In the genomic region with DNA sequence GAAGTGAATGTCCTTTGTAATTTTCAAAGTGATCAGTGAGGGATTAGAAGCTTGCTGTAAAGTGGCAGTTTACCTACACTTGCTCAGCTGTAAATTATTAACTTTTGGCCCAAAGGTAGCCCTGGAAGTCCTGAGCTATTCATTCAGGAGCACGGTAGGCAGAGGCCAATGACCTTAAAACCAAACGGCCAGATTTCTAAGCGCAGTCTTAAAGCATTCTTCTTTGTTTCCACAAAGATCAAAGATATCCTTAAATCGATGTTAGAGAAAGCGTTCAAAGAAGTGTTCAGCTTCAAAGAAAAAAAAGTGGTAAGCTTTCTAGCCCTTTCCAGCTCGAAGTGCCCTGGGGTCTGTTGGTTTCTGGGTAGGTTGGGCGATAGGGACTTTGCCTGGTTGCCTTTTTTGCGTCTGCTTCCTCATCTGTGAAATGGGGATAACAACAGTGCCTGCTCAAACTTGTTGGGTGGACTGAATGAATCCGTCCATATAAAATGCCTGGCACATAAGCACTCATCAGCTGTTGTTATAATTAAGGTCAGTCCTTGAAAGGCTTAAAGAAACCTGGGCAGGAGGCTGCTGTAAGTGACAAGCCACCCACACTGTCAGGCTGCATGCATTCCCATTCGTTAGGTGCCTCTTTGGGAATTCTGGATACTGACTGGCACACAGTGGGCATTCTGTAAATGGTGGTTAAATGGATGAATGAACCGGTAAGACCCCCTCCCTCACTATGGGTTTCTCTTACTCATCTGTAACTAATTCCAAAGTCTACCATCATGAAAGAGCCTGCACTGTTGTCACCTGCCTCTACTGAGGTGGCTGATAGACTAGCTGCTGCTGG, we compare ENCODE assay signal across 1 cellular context.
TF ChIP-seq lines count a peak whose summit lies in the region.

No MANE protein-coding gene starts in this region.

TF ChIP-seq in HepG2, 621 proteins besides CTCF, POLR2A, EP300 and RAD21 (continued from another document and continues in another):
- TF ChIP-seq, protein P1, sequence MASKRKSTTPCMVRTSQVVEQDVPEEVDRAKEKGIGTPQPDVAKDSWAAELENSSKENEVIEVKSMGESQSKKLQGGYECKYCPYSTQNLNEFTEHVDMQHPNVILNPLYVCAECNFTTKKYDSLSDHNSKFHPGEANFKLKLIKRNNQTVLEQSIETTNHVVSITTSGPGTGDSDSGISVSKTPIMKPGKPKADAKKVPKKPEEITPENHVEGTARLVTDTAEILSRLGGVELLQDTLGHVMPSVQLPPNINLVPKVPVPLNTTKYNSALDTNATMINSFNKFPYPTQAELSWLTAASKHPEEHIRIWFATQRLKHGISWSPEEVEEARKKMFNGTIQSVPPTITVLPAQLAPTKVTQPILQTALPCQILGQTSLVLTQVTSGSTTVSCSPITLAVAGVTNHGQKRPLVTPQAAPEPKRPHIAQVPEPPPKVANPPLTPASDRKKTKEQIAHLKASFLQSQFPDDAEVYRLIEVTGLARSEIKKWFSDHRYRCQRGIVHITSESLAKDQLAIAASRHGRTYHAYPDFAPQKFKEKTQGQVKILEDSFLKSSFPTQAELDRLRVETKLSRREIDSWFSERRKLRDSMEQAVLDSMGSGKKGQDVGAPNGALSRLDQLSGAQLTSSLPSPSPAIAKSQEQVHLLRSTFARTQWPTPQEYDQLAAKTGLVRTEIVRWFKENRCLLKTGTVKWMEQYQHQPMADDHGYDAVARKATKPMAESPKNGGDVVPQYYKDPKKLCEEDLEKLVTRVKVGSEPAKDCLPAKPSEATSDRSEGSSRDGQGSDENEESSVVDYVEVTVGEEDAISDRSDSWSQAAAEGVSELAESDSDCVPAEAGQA (IDR thresholded peaks at IDR 0.05; ENCODE audit: low read depth) = peak; percentile 67
- TF ChIP-seq, protein P1 (CRISPR knock-in tag; IDR thresholded peaks at IDR 0.05; ENCODE audit: borderline replicate concordance) = no peak
- peak; percentile 96 for TF ChIP-seq HNRNPUL1 (IDR thresholded peaks at IDR 0.05; ENCODE audit: low read depth, low read length)
- TF ChIP-seq NCOA5 (CRISPR knock-in tag; IDR thresholded peaks at IDR 0.05) = no peak
- peak; percentile 99 for TF ChIP-seq KDM1A (CRISPR knock-in tag; IDR thresholded peaks at IDR 0.05)
- TF ChIP-seq ARID5B (CRISPR knock-in tag; IDR thresholded peaks at IDR 0.05) = peak; percentile 98
- TF ChIP-seq SAP130 (CRISPR knock-in tag; IDR thresholded peaks at IDR 0.05; ENCODE audit: low read depth) = peak; percentile 87
- TF ChIP-seq ZNF816 (CRISPR knock-in tag; IDR thresholded peaks at IDR 0.05; ENCODE audit: borderline replicate concordance) = peak; percentile 90; the same call in 1 of the 2 replicates
- TF ChIP-seq MAFK (conservative IDR thresholded peaks at IDR 0.05 in 1 of 2, IDR thresholded peaks at IDR 0.05 in 1 of 2; ENCODE audit: low read length in 2 of 2) = 0 out of 4 replicates have a peak, but pooled peaks of 1 of the 2 experiments have one; percentile 2
- peak; percentile 83; the same call in 1 of the 2 replicates for TF ChIP-seq ZNF292 (CRISPR knock-in tag; IDR thresholded peaks at IDR 0.05; ENCODE audit: borderline replicate concordance, low read depth)
- TF ChIP-seq IRX3 (CRISPR knock-in tag; IDR thresholded peaks at IDR 0.05; ENCODE audit: borderline replicate concordance, low read depth) = no peak
- TF ChIP-seq, protein P2, sequence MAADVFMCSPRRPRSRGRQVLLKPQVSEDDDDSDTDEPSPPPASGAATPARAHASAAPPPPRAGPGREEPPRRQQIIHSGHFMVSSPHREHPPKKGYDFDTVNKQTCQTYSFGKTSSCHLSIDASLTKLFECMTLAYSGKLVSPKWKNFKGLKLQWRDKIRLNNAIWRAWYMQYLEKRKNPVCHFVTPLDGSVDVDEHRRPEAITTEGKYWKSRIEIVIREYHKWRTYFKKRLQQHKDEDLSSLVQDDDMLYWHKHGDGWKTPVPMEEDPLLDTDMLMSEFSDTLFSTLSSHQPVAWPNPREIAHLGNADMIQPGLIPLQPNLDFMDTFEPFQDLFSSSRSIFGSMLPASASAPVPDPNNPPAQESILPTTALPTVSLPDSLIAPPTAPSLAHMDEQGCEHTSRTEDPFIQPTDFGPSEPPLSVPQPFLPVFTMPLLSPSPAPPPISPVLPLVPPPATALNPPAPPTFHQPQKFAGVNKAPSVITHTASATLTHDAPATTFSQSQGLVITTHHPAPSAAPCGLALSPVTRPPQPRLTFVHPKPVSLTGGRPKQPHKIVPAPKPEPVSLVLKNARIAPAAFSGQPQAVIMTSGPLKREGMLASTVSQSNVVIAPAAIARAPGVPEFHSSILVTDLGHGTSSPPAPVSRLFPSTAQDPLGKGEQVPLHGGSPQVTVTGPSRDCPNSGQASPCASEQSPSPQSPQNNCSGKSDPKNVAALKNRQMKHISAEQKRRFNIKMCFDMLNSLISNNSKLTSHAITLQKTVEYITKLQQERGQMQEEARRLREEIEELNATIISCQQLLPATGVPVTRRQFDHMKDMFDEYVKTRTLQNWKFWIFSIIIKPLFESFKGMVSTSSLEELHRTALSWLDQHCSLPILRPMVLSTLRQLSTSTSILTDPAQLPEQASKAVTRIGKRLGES (CRISPR knock-in tag; IDR thresholded peaks at IDR 0.05; ENCODE audit: borderline replicate concordance) = no peak
- 0 out of 2 replicates have a peak, but pooled peaks have one; percentile 12 for TF ChIP-seq MZF1 (CRISPR knock-in tag; IDR thresholded peaks at IDR 0.05; ENCODE audit: borderline replicate concordance)
- TF ChIP-seq ISL2 (CRISPR knock-in tag; IDR thresholded peaks at IDR 0.05) = peak; percentile 99
- TF ChIP-seq ZNF746 (CRISPR knock-in tag; IDR thresholded peaks at IDR 0.05) = peak; percentile 74; the same call in 1 of the 2 replicates
- TF ChIP-seq ZNF430 (CRISPR knock-in tag; IDR thresholded peaks at IDR 0.05) = 0 out of 2 replicates have a peak, but pooled peaks have one; percentile 76
- 0 out of 2 replicates have a peak, but pooled peaks have one; percentile 34 for TF ChIP-seq ZBTB49 (CRISPR knock-in tag; IDR thresholded peaks at IDR 0.05; ENCODE audit: borderline replicate concordance)
- TF ChIP-seq ATF3 (CRISPR knock-in tag; IDR thresholded peaks at IDR 0.05) = peak; percentile 55; the same call in 1 of the 2 replicates
- no peak for TF ChIP-seq ZKSCAN5 (CRISPR knock-in tag; IDR thresholded peaks at IDR 0.05)
- TF ChIP-seq ZNF331 (CRISPR knock-in tag; IDR thresholded peaks at IDR 0.05) = peak; percentile 91
- peak; percentile 88 for TF ChIP-seq HMG20B (CRISPR knock-in tag; conservative IDR thresholded peaks at IDR 0.05)
- TF ChIP-seq NCOA1 (CRISPR knock-in tag; IDR thresholded peaks at IDR 0.05) = peak; percentile 78; the same call in 1 of the 2 replicates
- 0 out of 2 replicates have a peak, but pooled peaks have one; percentile 48 for TF ChIP-seq ZNF605 (CRISPR knock-in tag; IDR thresholded peaks at IDR 0.05)
- TF ChIP-seq ZNF770 (CRISPR knock-in tag; IDR thresholded peaks at IDR 0.05) = peak; percentile 22; the same call in 1 of the 2 replicates
- no peak for TF ChIP-seq SMARCC2 (IDR thresholded peaks at IDR 0.05)
- TF ChIP-seq, protein P3, sequence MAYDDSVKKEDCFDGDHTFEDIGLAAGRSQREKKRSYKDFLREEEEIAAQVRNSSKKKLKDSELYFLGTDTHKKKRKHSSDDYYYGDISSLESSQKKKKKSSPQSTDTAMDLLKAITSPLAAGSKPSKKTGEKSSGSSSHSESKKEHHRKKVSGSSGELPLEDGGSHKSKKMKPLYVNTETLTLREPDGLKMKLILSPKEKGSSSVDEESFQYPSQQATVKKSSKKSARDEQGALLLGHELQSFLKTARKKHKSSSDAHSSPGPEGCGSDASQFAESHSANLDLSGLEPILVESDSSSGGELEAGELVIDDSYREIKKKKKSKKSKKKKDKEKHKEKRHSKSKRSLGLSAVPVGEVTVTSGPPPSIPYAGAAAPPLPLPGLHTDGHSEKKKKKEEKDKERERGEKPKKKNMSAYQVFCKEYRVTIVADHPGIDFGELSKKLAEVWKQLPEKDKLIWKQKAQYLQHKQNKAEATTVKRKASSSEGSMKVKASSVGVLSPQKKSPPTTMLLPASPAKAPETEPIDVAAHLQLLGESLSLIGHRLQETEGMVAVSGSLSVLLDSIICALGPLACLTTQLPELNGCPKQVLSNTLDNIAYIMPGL (CRISPR knock-in tag; IDR thresholded peaks at IDR 0.05; ENCODE audit: borderline replicate concordance in 1 of 2, low read depth in 1 of 2) = peak; percentile 34 to 43; a peak in 2 of 4 replicates
